Comparison of ENCODE assay signal across 9 cellular contexts in the genomic region with DNA sequence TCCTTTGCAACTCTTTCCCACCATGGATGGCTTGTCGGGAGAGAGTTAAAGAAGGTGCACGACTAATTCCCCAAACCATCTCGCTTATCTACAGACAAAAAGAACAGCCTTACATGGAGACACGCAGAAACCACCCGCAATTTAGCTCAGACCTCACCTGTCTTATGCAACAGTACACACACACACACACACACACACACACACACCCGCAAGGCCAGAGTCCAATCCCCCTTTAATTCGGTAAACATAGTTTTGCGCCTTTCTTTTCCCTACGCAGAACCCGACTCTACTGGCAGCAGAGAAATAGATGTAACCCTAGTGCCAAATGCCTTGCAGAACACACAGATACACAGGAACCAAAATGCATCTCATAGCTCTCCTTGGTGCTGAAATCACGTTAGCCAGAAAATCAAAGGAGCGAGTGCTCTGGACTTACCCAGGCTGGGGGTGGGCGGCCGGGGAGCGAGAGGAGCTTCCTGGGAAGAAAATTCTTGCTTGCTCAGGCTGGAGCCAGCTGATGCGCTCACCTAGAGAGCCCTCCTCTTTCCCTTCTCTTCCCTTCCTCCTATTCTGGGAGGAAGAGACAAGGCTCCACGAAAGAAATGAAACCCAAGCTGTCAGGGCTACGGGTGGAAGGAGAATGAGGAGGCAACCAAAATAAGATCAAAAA. TPM values are rescaled to one million over a fixed set of nuclear protein-coding genes. Genes with fewer than 3 reads are reported as not detected.
DNase-seq lines count a peak whose midpoint lies in the region; ATAC-seq and TF ChIP-seq lines count a peak whose summit lies in the region.
"Had no signal": no experiment of that assay in that cellular context is flagged by ENCODE, and none has a peak within 500 bp of the region (broad histone marks: within the 10 kb centered on the region; RNA-seq: fewer than 3 reads in every experiment).

No MANE protein-coding gene starts in this region.

- peak; percentile 14 for DNase-seq in GM10266 (ENCODE audit: extremely low spot score)
- peak; percentile 85 for DNase-seq in NCI-H2227 treated with DMSO at 0.1 percent for 48 hours (lab: John Stamatoyannopoulos, UW)
- DNase-seq in ecto neural progenitor cell (ENCODE audit: low spot score), result peak; percentile 64
- peak; percentile 62 for DNase-seq in nephron progenitor cell
- no peak for DNase-seq in activated gamma-delta T cell treated with Interleukin-2 at 50 U/mL for 16 hours
- no peak for DNase-seq in activated CD8-positive, alpha-beta memory T cell treated with anti-CD3 and anti-CD28 coated beads, Interleukin-2, amount 50 U/mL, for 4 hours
- DNase-seq in activated CD4-positive, alpha-beta T cell treated with anti-CD3 and anti-CD28 coated beads for 36 hours, result no peak
- no peak for DNase-seq in activated T-cell treated with anti-CD3 and anti-CD28 coated beads for 4 hours

- H3K4me1 Mint-ChIP-seq in nephron progenitor cell, result no peaks in the 10 kb centered on the region
- no peaks in the 10 kb centered on the region for H3K4me1 Mint-ChIP-seq in activated CD4-positive, alpha-beta T cell treated with anti-CD3 and anti-CD28 coated beads for 36 hours

- POLR2A ChIA-PET in activated CD4-positive, alpha-beta T cell treated with anti-CD3 and anti-CD28 coated beads for 36 hours (lab: Charles Lee), result no interaction called here

- no peaks in the 10 kb centered on the region for H3K36me3 Mint-ChIP-seq in nephron progenitor cell (ENCODE audit: low read depth)
- H3K36me3 Mint-ChIP-seq in activated CD4-positive, alpha-beta T cell treated with anti-CD3 and anti-CD28 coated beads for 36 hours (ENCODE audit: low read depth), result no peaks in the 10 kb centered on the region

- TF ChIP-seq CTCF in GM10266 (IDR thresholded peaks at IDR 0.05; ENCODE audit: control insufficient read depth, insufficient read depth, low read depth, missing control alignments) (no peak), nephron progenitor cell (IDR thresholded peaks at IDR 0.05) (no peak)

- no peak overlapping the region for H3K4me3 Mint-ChIP-seq in nephron progenitor cell
- no peak overlapping the region for H3K4me3 Mint-ChIP-seq in activated CD4-positive, alpha-beta T cell treated with anti-CD3 and anti-CD28 coated beads for 36 hours

- intact Hi-C loops in activated CD4-positive, alpha-beta T cell treated with anti-CD3 and anti-CD28 coated beads for 36 hours (cut with DNase I, micrococcal nuclease), result loop anchor here in 1 of 2 experiments (2.0 kb wide), 1 partner anchor 590 kb away; no protein-coding TSS in a partner anchor

- ATAC-seq in activated CD4-positive, alpha-beta T cell treated with anti-CD3 and anti-CD28 coated beads for 36 hours, result no peak

- CTCF ChIA-PET in activated CD4-positive, alpha-beta T cell treated with anti-CD3 and anti-CD28 coated beads for 36 hours (lab: Charles Lee), result interaction anchor here (0.6 to 1.5 kb wide), 5 partner anchors 13 to 591 kb away, joined by 3 to 5 read pairs (median 3); no protein-coding TSS in a partner anchor

- H3K9me3 Mint-ChIP-seq in nephron progenitor cell, result no peaks in the 10 kb centered on the region
- H3K9me3 Mint-ChIP-seq in activated CD4-positive, alpha-beta T cell treated with anti-CD3 and anti-CD28 coated beads for 36 hours (ENCODE audit: low read depth), result peaks cover 4% of the 10 kb centered on the region

- H3K27me3 Mint-ChIP-seq in nephron progenitor cell (ENCODE audit: low read depth, poor library complexity), result peaks cover 59% of the 10 kb centered on the region
- H3K27me3 Mint-ChIP-seq in activated CD4-positive, alpha-beta T cell treated with anti-CD3 and anti-CD28 coated beads for 36 hours, result peaks cover 29% of the 10 kb centered on the region

- no peak overlapping the region for H3K27ac Mint-ChIP-seq in nephron progenitor cell
- H3K27ac Mint-ChIP-seq in activated CD4-positive, alpha-beta T cell treated with anti-CD3 and anti-CD28 coated beads for 36 hours, result no peak overlapping the region

RNA-seq across cellular contexts. Expression of gene TNR, which starts 0.5 kb away (rescaled TPM):
- under 1 TPM in 1 of 2 experiments, not detected in 1; 0.02 TPM for total RNA-seq in activated CD4-positive, alpha-beta T cell treated with anti-CD3 and anti-CD28 coated beads for 36 hours
- total RNA-seq: OCI-LY7 had no signal

Comparison
In these comparisons a context has a peak if more than half of its experiments do, and no peak if none do; other contexts are left out.
1. DNase-seq: peak in GM10266 (single experiment), NCI-H2227 treated with DMSO at 0.1 percent for 48 hours (single experiment), ecto neural progenitor cell (single experiment) and nephron progenitor cell (single experiment); none in activated gamma-delta T cell treated with Interleukin-2 at 50 U/mL for 16 hours (single experiment), activated CD8-positive, alpha-beta memory T cell treated with anti-CD3 and anti-CD28 coated beads, Interleukin-2, amount 50 U/mL, for 4 hours (single experiment), activated CD4-positive, alpha-beta T cell treated with anti-CD3 and anti-CD28 coated beads for 36 hours (single experiment) and activated T-cell treated with anti-CD3 and anti-CD28 coated beads for 4 hours (single experiment).